Comparison of ENCODE assay signal across 18 cellular contexts in genomic region chr14:65186951-65187350, GRCh38.
A peak's percentile ranks its signal among the peaks of the same experiment; 100 is the strongest.
DNase-seq lines count a peak whose midpoint lies in the region; ATAC-seq and TF ChIP-seq lines count a peak whose summit lies in the region.
"Had no signal": no experiment of that assay in that cellular context is flagged by ENCODE, and none has a peak within 500 bp of the region (broad histone marks: within the 10 kb centered on the region; RNA-seq: fewer than 3 reads in every experiment).

No MANE protein-coding gene starts in this region.

- H2AFZ ChIP-seq in GM23338: no peak overlapping the region
- peak overlapping the region; percentile 65 for H2AFZ ChIP-seq in Karpas-422 (ENCODE audit: low read length)

- H3K27ac Mint-ChIP-seq in GM23338 (no peak overlapping the region), glutamatergic neuron (ENCODE audit: unreplicated experiment) (peak overlapping the region; percentile 68)
- H3K27ac Mint-ChIP-seq: T-helper 1 cell treated with Interleukin-12 subunit alpha and Interleukin-12 subunit beta and Interleukin-4 antibody, amounts not matched to agents 30 μg/mL and 1 μg/mL, for 36 hours had no signal

- H3K27me3 ChIP-seq in GM23338 (ENCODE audit: insufficient read depth) (no peaks in the 10 kb centered on the region), Karpas-422 (ENCODE audit: low read length) (no peaks in the 10 kb centered on the region)
- H3K27me3 ChIP-seq: SJCRH30 had no signal

- H3K4me2 ChIP-seq in GM23338: peak overlapping the region; percentile 29; the same call in 1 of the 2 replicates
- peak overlapping the region; percentile 47 for H3K4me2 ChIP-seq in Karpas-422 (ENCODE audit: low read depth, low read length, poor library complexity, severe bottlenecking)

- H3K4me3 Mint-ChIP-seq in GM23338 (peak overlapping the region; percentile 16; the same call in 1 of the 3 replicates), glutamatergic neuron (ENCODE audit: unreplicated experiment) (peak overlapping the region; percentile 63)
- H3K4me3 Mint-ChIP-seq: T-helper 1 cell treated with Interleukin-12 subunit alpha and Interleukin-12 subunit beta and Interleukin-4 antibody, amounts not matched to agents 30 μg/mL and 1 μg/mL, for 36 hours had no signal

- no peak overlapping the region for H3K27ac ChIP-seq in GM23338 (ENCODE audit: low read depth)
- no peak overlapping the region for H3K27ac ChIP-seq in Karpas-422 (ENCODE audit: low read length)
- H3K27ac ChIP-seq: HL-60, SJCRH30 had no signal

- H3K27me3 Mint-ChIP-seq in GM23338 (ENCODE audit: insufficient read depth, low read depth, poor library complexity): peaks cover 5% of the 10 kb centered on the region
- H3K27me3 Mint-ChIP-seq in glutamatergic neuron (ENCODE audit: unreplicated experiment): no peaks in the 10 kb centered on the region
- H3K27me3 Mint-ChIP-seq: IgD-negative memory B cell had no signal

- H3K9me2 ChIP-seq in GM23338 (ENCODE audit: insufficient read depth) (no peaks in the 10 kb centered on the region), Karpas-422 (replicated peaks; ENCODE audit: insufficient read depth, low read length) (no peaks in the 10 kb centered on the region)

- H3K36me3 ChIP-seq in GM23338 (ENCODE audit: insufficient read depth) (no peaks in the 10 kb centered on the region), Karpas-422 (ENCODE audit: insufficient read depth, low read length) (no peaks in the 10 kb centered on the region; the same call in 1 of the 2 replicates)
- H3K36me3 ChIP-seq: SJCRH30 had no signal

- H3K79me2 ChIP-seq in GM23338 (replicated peaks; ENCODE audit: insufficient read depth): no peaks in the 10 kb centered on the region
- H3K79me2 ChIP-seq in Karpas-422 (ENCODE audit: low read length): no peaks in the 10 kb centered on the region

- H3K4me3 ChIP-seq in GM23338 (no peak overlapping the region), Karpas-422 (ENCODE audit: low read length) (no peak overlapping the region)
- H3K4me3 ChIP-seq: SJCRH30 had no signal

- TF ChIP-seq CTCF in GM23338 (conservative IDR thresholded peaks at IDR 0.05; ENCODE audit: low read depth in 2 of 2) (no peak), glutamatergic neuron (IDR thresholded peaks at IDR 0.05; ENCODE audit: partially characterized antibody, unreplicated experiment) (no peak)

- H3K9me3 Mint-ChIP-seq in GM23338 (peaks cover 11% of the 10 kb centered on the region), glutamatergic neuron (ENCODE audit: unreplicated experiment) (peaks cover 7% of the 10 kb centered on the region)

- ATAC-seq in GM23338: peak; percentile 42

- H3K9ac ChIP-seq in Karpas-422 (ENCODE audit: low read length): peak overlapping the region; percentile 16

- H3K9me3 ChIP-seq in Karpas-422 (ENCODE audit: low read length): peaks cover 6% of the 10 kb centered on the region
- H3K9me3 ChIP-seq: SJCRH30 had no signal

- H3K4me1 ChIP-seq in GM23338 (ENCODE audit: insufficient read depth) (peaks cover 15% of the 10 kb centered on the region), Karpas-422 (ENCODE audit: low read length) (peaks cover 16% of the 10 kb centered on the region)
- H3K4me1 ChIP-seq: SJCRH30 had no signal

- H3K4me1 Mint-ChIP-seq in GM23338 (peaks cover 37% of the 10 kb centered on the region), glutamatergic neuron (ENCODE audit: low read depth, unreplicated experiment) (peaks cover 18% of the 10 kb centered on the region)

- H3K36me3 Mint-ChIP-seq in GM23338 (ENCODE audit: low read depth): peaks cover 10% of the 10 kb centered on the region; the same call in 2 of the 3 replicates
- peaks cover 12% of the 10 kb centered on the region for H3K36me3 Mint-ChIP-seq in glutamatergic neuron (ENCODE audit: unreplicated experiment)
- H3K36me3 Mint-ChIP-seq: CD4-positive, CD25-positive, alpha-beta regulatory T cell had no signal

- DNase-seq in GM23338 (ENCODE audit: low spot score) (no peak), Karpas-422 (no peak), glutamatergic neuron (no peak), NCI-H1092 treated with DMSO at 0.1 percent for 48 hours (lab: John Stamatoyannopoulos, UW) (no peak), DMS53 (lab: John Stamatoyannopoulos, UW) (no peak), 8988T (no peak)
- no peak for DNase-seq in activated CD8-positive, alpha-beta memory T cell treated with anti-CD3 and anti-CD28 coated beads for 24 hours
- DNase-seq: AML-193; CD4-positive, CD25-positive, alpha-beta regulatory T cell; COR-L47; EL; MM.1S; NCI-H1092; NCI-H2029 treated with DMSO at 0.1 percent for 48 hours; SJCRH30 had no signal

- H3F3A ChIP-seq in GM23338 (replicated peaks; ENCODE audit: low read depth): no peaks in the 10 kb centered on the region

- no peaks in the 10 kb centered on the region for H4K20me1 ChIP-seq in GM23338 (replicated peaks; ENCODE audit: insufficient read depth)
- H4K20me1 ChIP-seq in Karpas-422 (ENCODE audit: insufficient read depth, low read depth, low read length): no peaks in the 10 kb centered on the region

TF ChIP-seq in GM23338, 12 proteins besides CTCF, POLR2A, EP300 and RAD21 (continues in another document):
- TF ChIP-seq EZH2phosphoT487 (IDR thresholded peaks at IDR 0.05; ENCODE audit: unreplicated experiment) (no peak), POLR2AphosphoS5 (IDR thresholded peaks at IDR 0.05; ENCODE audit: low read depth) (no peak), JUNB (IDR thresholded peaks at IDR 0.05; ENCODE audit: unreplicated experiment) (no peak), ZNF462 (CRISPR knock-in tag; IDR thresholded peaks at IDR 0.05) (no peak), STAT1 (IDR thresholded peaks at IDR 0.05; ENCODE audit: unreplicated experiment) (no peak), CREB1 (CRISPR knock-in tag; IDR thresholded peaks at IDR 0.05; ENCODE audit: low read depth) (no peak), EZH2 (IDR thresholded peaks at IDR 0.05; ENCODE audit: low read depth, unreplicated experiment) (no peak), ETS1 (IDR thresholded peaks at IDR 0.05) (no peak)
